29 cellular contexts compared by ENCODE assay signal in the genomic region with DNA sequence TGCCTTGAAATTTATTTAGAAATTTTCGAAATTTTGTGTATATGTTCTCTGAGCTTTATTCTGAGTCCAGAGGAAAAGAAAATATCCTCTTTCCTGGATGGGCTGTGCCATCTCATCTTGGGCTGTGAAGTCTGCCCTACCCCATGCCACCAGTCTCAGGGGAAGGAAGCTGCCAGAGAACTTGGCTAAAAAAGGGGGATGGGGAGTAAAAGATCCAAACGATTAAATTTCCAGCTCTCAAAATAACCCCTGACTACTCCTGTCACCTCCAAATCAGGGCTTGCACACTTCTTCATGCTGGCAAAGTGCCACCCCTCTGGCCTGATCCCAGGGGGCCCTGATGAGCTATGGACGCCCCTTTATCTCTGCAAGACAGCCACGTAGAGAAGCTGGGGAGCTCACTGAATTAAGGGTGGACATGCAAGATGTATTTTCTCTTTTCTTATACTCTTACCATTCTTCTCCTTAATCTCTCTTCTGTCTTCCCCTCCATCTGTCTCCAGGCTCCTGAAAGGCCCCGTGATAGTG. TPM values are rescaled to one million over a fixed set of nuclear protein-coding genes. Genes with fewer than 3 reads are reported as not detected.
A peak's percentile ranks its signal among the peaks of the same experiment; 100 is the strongest.
DNase-seq lines count a peak whose midpoint lies in the region; ATAC-seq, FAIRE-seq and TF ChIP-seq lines count a peak whose summit lies in the region.
"Had no signal": no experiment of that assay in that cellular context is flagged by ENCODE, and none has a peak within 500 bp of the region (broad histone marks: within the 10 kb centered on the region; RNA-seq: fewer than 3 reads in every experiment).

No MANE protein-coding gene starts in this region.

- in situ Hi-C loops in K562 (cut with MboI) (no loop called here), gastrocnemius medialis (cut with MboI; ENCODE audit: low sequenced_read_pairs in 4 of 4) (no loop called here)

- H3K4me3 ChIP-seq in K562: no peak overlapping the region
- no peak overlapping the region for H3K4me3 ChIP-seq in right atrium auricular region
- H3K4me3 ChIP-seq in gastrocnemius medialis: peak overlapping the region in 2 of 4 donors; percentile 87 to 94
- no peak overlapping the region for H3K4me3 ChIP-seq in WERI-Rb-1 (ENCODE audit: low read depth, low read length)
- H3K4me3 ChIP-seq: body of pancreas had no signal

- no TSS peak for BruUV-seq in K562 (replicated peaks; lab: Mats Ljungman, UMichigan)

- no peak overlapping the region for H2AFZ ChIP-seq in K562 (ENCODE audit: low read depth, low read length)

- POLR2A ChIA-PET in activated naive CD8-positive, alpha-beta T cell treated with anti-CD3 and anti-CD28 coated beads, Interleukin-2, amount 10 ng/mL, durations not matched to agents 7 days and 5 days (lab: Charles Lee): no interaction called here
- POLR2A ChIA-PET in K562 (lab: Yijun Ruan, JAX): interaction anchor here (0.9 to 2.6 kb wide), 6 partner anchors 8 to 231 kb away, joined by 3 to 13 read pairs (median 5); no protein-coding TSS in a partner anchor

- TF ChIP-seq EP300 in K562 (IDR thresholded peaks at IDR 0.05; ENCODE audit: low read length): no peak

- H4K20me1 ChIP-seq in K562 (replicated peaks; ENCODE audit: control insufficient read depth, insufficient read depth, low read length): no peaks in the 10 kb centered on the region

- CTCF ChIA-PET in K562 (lab: Yijun Ruan, JAX; ENCODE audit: low intra/inter-chr PET ratio): no interaction called here

- H3K9ac ChIP-seq in K562 (ENCODE audit: insufficient read depth in 1 of 2, low read depth in 2 of 2, low read length in 2 of 2): peak overlapping the region in 1 of 2 experiments; percentile 7; a peak in 1 of 4 replicates

- no peak for FAIRE-seq in K562 (lab: Jason Lieb, UNC)

- peaks cover 10% of the 10 kb centered on the region; the same call in 2 of the 3 replicates for H3K79me2 ChIP-seq in K562 (ENCODE audit: control insufficient read depth, insufficient read depth, low read length)

- H3K27ac ChIP-seq in K562 (ENCODE audit: extremely low read depth, low read depth, low read length): no peak overlapping the region
- H3K27ac ChIP-seq in right atrium auricular region: peak overlapping the region; percentile 91
- H3K27ac ChIP-seq in gastrocnemius medialis: peak overlapping the region; percentile 43 to 95 (median 92)
- H3K27ac ChIP-seq in WERI-Rb-1: no peak overlapping the region
- H3K27ac ChIP-seq: adrenal gland, body of pancreas, RWPE1, VCaP had no signal

- ATAC-seq in activated naive CD8-positive, alpha-beta T cell treated with anti-CD3 and anti-CD28 coated beads, Interleukin-2, amount 10 ng/mL, durations not matched to agents 7 days and 5 days (ENCODE audit: low read depth): no peak
- ATAC-seq in K562 (no peak), gastrocnemius medialis (peak; percentile 56 to 68), GM19452 (IDR thresholded peaks at IDR 0.05; ENCODE audit: unreplicated experiment) (no peak)
- ATAC-seq: activated T-cell treated with anti-CD3 and anti-CD28 coated beads, Interleukin-2, amount 50 U/mL, for 4 hours; body of pancreas; CD8-positive, alpha-beta T cell; left colon; SK-N-SH treated with all-trans-retinoic acid at 6 μM for 48 hours; stimulated activated effector memory CD8-positive, alpha-beta T cell treated with anti-CD3 and anti-CD28 coated beads, Interleukin-12 subunit alpha, Interleukin-12 subunit beta, amount 100 ng/mL, for 72 hours had no signal

- 3% methylated on average over 5 of the region's 5 CpGs for WGBS in K562 (ENCODE audit: insufficient coverage, low coverage, missing lambda C conversion rate)

- H3K4me1 Mint-ChIP-seq in activated naive CD8-positive, alpha-beta T cell treated with anti-CD3 and anti-CD28 coated beads, Interleukin-2, amount 10 ng/mL, durations not matched to agents 7 days and 5 days: peaks cover 5% of the 10 kb centered on the region
- H3K4me1 Mint-ChIP-seq in activated naive CD8-positive, alpha-beta T cell treated with anti-CD3 and anti-CD28 coated beads for 36 hours: peaks cover 13% of the 10 kb centered on the region

- H3K4me1 ChIP-seq in K562 (replicated peaks in 1 of 2; ENCODE audit: control insufficient read depth in 2 of 2, insufficient read depth in 2 of 2, low read length in 2 of 2) (peaks cover 8 to 25% of the 10 kb centered on the region in 2 experiments; a peak in 4 of 5 replicates), right atrium auricular region (peaks cover 0 to 15% of the 10 kb centered on the region in 2 donors), gastrocnemius medialis (peaks cover 15 to 18% of the 10 kb centered on the region in 2 donors)
- H3K4me1 ChIP-seq: adrenal gland had no signal

- H3K9me3 Mint-ChIP-seq in activated naive CD8-positive, alpha-beta T cell treated with anti-CD3 and anti-CD28 coated beads, Interleukin-2, amount 10 ng/mL, durations not matched to agents 7 days and 5 days: peaks cover 2% of the 10 kb centered on the region
- peaks cover 10% of the 10 kb centered on the region for H3K9me3 Mint-ChIP-seq in activated naive CD8-positive, alpha-beta T cell treated with anti-CD3 and anti-CD28 coated beads for 36 hours

- TF ChIP-seq POLR2A in K562 (conservative IDR thresholded peaks at IDR 0.05) (no peak), gastrocnemius medialis (IDR thresholded peaks at IDR 0.05) (no peak)

- DNase-seq in activated naive CD8-positive, alpha-beta T cell treated with anti-CD3 and anti-CD28 coated beads, Interleukin-2, amount 10 ng/mL, durations not matched to agents 7 days and 5 days: no peak
- no peak for DNase-seq in activated naive CD8-positive, alpha-beta T cell treated with anti-CD3 and anti-CD28 coated beads for 36 hours
- DNase-seq in K562 (ENCODE audit: extremely low read depth in 1 of 4, low spot score in 3 of 4): peak in 1 of 4 experiments; percentile 53
- no peak for DNase-seq in right atrium auricular region (ENCODE audit: low spot score)
- peak in 1 of 2 donors; percentile 26 for DNase-seq in gastrocnemius medialis
- DNase-seq in D341Med (ENCODE audit: low spot score): no peak
- no peak for DNase-seq in WERI-Rb-1
- DNase-seq: activated CD4-positive, alpha-beta T cell treated with anti-CD3 and anti-CD28 coated beads, Interleukin-2, amount 10 ng/mL, durations not matched to agents 24 days and 14 days; activated naive CD4-positive, alpha-beta T cell; activated T-cell treated with anti-CD3 and anti-CD28 coated beads, Interleukin-2, amount 50 U/mL, for 4 hours; adrenal gland; CD8-positive, alpha-beta T cell; effector CD4-positive, alpha-beta T cell; foreskin fibroblast; left colon; mesenchymal stem cell; NCI-H2029; NCI-H446; occipital lobe; retina; stimulated activated CD4-positive, alpha-beta T cell treated with anti-CD3 and anti-CD28 coated beads, Interleukin-12 subunit alpha, Interleukin-12 subunit beta, amount 100 ng/mL, for 4 hours; stimulated activated CD4-positive, alpha-beta T cell treated with anti-CD3 and anti-CD28 coated beads, Interleukin-4, amount 100 ng/mL, for 24 hours; upper lobe of left lung had no signal

- H3K9me1 ChIP-seq in K562 (ENCODE audit: control insufficient read depth, insufficient read depth, low read length): no peaks in the 10 kb centered on the region

- H3K27me3 ChIP-seq in K562 (ENCODE audit: control insufficient read depth in 2 of 2, insufficient read depth in 2 of 2, low read length in 2 of 2): no peaks in the 10 kb centered on the region
- no peaks in the 10 kb centered on the region for H3K27me3 ChIP-seq in right atrium auricular region
- H3K27me3 ChIP-seq in gastrocnemius medialis: no peaks in the 10 kb centered on the region
- no peaks in the 10 kb centered on the region for H3K27me3 ChIP-seq in WERI-Rb-1 (ENCODE audit: insufficient read depth, low read depth, severe bottlenecking)
- H3K27me3 ChIP-seq: adrenal gland, body of pancreas, upper lobe of left lung had no signal

- peaks cover 3% of the 10 kb centered on the region for H3K36me3 Mint-ChIP-seq in activated naive CD8-positive, alpha-beta T cell treated with anti-CD3 and anti-CD28 coated beads, Interleukin-2, amount 10 ng/mL, durations not matched to agents 7 days and 5 days
- H3K36me3 Mint-ChIP-seq in activated naive CD8-positive, alpha-beta T cell treated with anti-CD3 and anti-CD28 coated beads for 36 hours: peaks cover 5% of the 10 kb centered on the region
- H3K36me3 Mint-ChIP-seq: CD8-positive, alpha-beta T cell had no signal

- H3K36me3 ChIP-seq in K562 (ENCODE audit: control insufficient read depth, insufficient read depth, low read length) (no peaks in the 10 kb centered on the region), right atrium auricular region (no peaks in the 10 kb centered on the region), gastrocnemius medialis (no peaks in the 10 kb centered on the region), WERI-Rb-1 (no peaks in the 10 kb centered on the region)
- H3K36me3 ChIP-seq: adrenal gland, upper lobe of left lung had no signal

- H3K27me3 Mint-ChIP-seq in activated naive CD8-positive, alpha-beta T cell treated with anti-CD3 and anti-CD28 coated beads, Interleukin-2, amount 10 ng/mL, durations not matched to agents 7 days and 5 days: peaks cover 28% of the 10 kb centered on the region
- peaks cover 63% of the 10 kb centered on the region for H3K27me3 Mint-ChIP-seq in activated naive CD8-positive, alpha-beta T cell treated with anti-CD3 and anti-CD28 coated beads for 36 hours

- H3K4me3 Mint-ChIP-seq in activated naive CD8-positive, alpha-beta T cell treated with anti-CD3 and anti-CD28 coated beads, Interleukin-2, amount 10 ng/mL, durations not matched to agents 7 days and 5 days: no peak overlapping the region
- H3K4me3 Mint-ChIP-seq in activated naive CD8-positive, alpha-beta T cell treated with anti-CD3 and anti-CD28 coated beads for 36 hours: no peak overlapping the region

- H3K9me3 ChIP-seq in K562 (replicated peaks; ENCODE audit: control insufficient read depth, insufficient read depth, low read depth, low read length) (no peaks in the 10 kb centered on the region), right atrium auricular region (no peaks in the 10 kb centered on the region), gastrocnemius medialis (no peaks in the 10 kb centered on the region), WERI-Rb-1 (ENCODE audit: severe bottlenecking) (no peaks in the 10 kb centered on the region)
- H3K9me3 ChIP-seq: adrenal gland, body of pancreas, upper lobe of left lung had no signal

- no peak overlapping the region for H3K4me2 ChIP-seq in K562 (ENCODE audit: insufficient read depth, low read length)

- intact Hi-C loops in K562 (cut with micrococcal nuclease) (loop anchor here (5.0 to 10.0 kb wide), 3 partner anchors 75 to 223 kb away; a partner anchor contains a TSS), gastrocnemius medialis (cut with DNase I; ENCODE audit: low total_unique reads) (loop anchor here (5.0 to 10.0 kb wide), 3 partner anchors 73 to 457 kb away; a partner anchor contains a TSS)

- TF ChIP-seq CTCF in K562 (IDR thresholded peaks at IDR 0.05 in 2 of 3, conservative IDR thresholded peaks at IDR 0.05 in 1 of 3; ENCODE audit: insufficient read depth in 2 of 3, low read depth in 1 of 3, low read length in 3 of 3): no peak
- TF ChIP-seq CTCF in right atrium auricular region (IDR thresholded peaks at IDR 0.05): no peak
- no peak for TF ChIP-seq CTCF in gastrocnemius medialis (IDR thresholded peaks at IDR 0.05 in 4 of 5, conservative IDR thresholded peaks at IDR 0.05 in 1 of 5)
- no peak for TF ChIP-seq CTCF in WERI-Rb-1 (IDR thresholded peaks at IDR 0.05; ENCODE audit: low read depth, low read length)

- TF ChIP-seq RAD21 in K562 (CRISPR knock-in tag; conservative IDR thresholded peaks at IDR 0.05 in 1 of 2, IDR thresholded peaks at IDR 0.05 in 1 of 2): no peak

- H3K27ac Mint-ChIP-seq in activated naive CD8-positive, alpha-beta T cell treated with anti-CD3 and anti-CD28 coated beads, Interleukin-2, amount 10 ng/mL, durations not matched to agents 7 days and 5 days: peak overlapping the region; percentile 51
- H3K27ac Mint-ChIP-seq in activated naive CD8-positive, alpha-beta T cell treated with anti-CD3 and anti-CD28 coated beads for 36 hours: no peak overlapping the region
- H3K27ac Mint-ChIP-seq: CD8-positive, alpha-beta T cell; stimulated activated effector memory CD8-positive, alpha-beta T cell treated with anti-CD3 and anti-CD28 coated beads, Interleukin-12 subunit alpha, Interleukin-12 subunit beta, amount 100 ng/mL, for 72 hours had no signal

RNA-seq across cellular contexts. Expression of a gene that starts 1.2 kb away (rescaled TPM):
- 1 to 10 TPM in 1 of 2 experiments, under 1 TPM in 1; 0.83 to 1.2 TPM for total RNA-seq in activated naive CD8-positive, alpha-beta T cell treated with anti-CD3 and anti-CD28 coated beads, Interleukin-2, amount 10 ng/mL, durations not matched to agents 7 days and 5 days
- under 1 TPM; 0.80 to 0.89 TPM for total RNA-seq in activated naive CD8-positive, alpha-beta T cell treated with anti-CD3 and anti-CD28 coated beads for 36 hours
- 0.79 and 3.3 TPM in 2 replicates for total RNA-seq in K562 (2011; cell fraction: chromatin; rRNA removed; ENCODE audit: low replicate concordance)
- 1.3 and 2.1 TPM in 2 replicates for total RNA-seq in K562 (2011; cell fraction: nucleolus; rRNA removed)
- total RNA-seq in K562 (2011; cell fraction: nucleoplasm; rRNA removed): 2.1 and 2.6 TPM in 2 replicates
- total RNA-seq in K562 (2014; rRNA removed): 15.2 and 20.4 TPM in 2 replicates
- total RNA-seq in K562 (2014; rRNA removed; fragmentation: Illumina TruSeq; extraction: Trizol): 42.9 and 45.2 TPM in 2 replicates
- 23.4 and 24.6 TPM in 2 replicates for total RNA-seq in K562 (2015; rRNA removed; fragmentation: Illumina TruSeq; extraction: Trizol)
- total RNA-seq in K562 (2021): 27.1 and 32.2 TPM in 2 replicates
- 22.9 and 26.0 TPM in 2 replicates for polyA plus RNA-seq in K562 (2011; rRNA removed)
- polyA plus RNA-seq in K562 (2011; cell fraction: cytosol; rRNA removed): 4.1 and 11.1 TPM in 2 replicates
- 4.1 and 8.4 TPM in 2 replicates for polyA plus RNA-seq in K562 (2011; cell fraction: nucleus; rRNA removed)
- 22.3 and 23.5 TPM in 2 replicates for polyA plus RNA-seq in K562 (2012)
- 28.9 and 34.6 TPM in 2 replicates for polyA plus RNA-seq in K562 (2014; fragmentation: Illumina TruSeq; extraction: Trizol)
- polyA plus RNA-seq in K562 (2014; fragmentation: Nextera tagmentation; extraction: Ambion mirVana): 10 to 100 TPM; 63.5 to 71.0 TPM
- polyA plus RNA-seq in K562 (2014; rRNA removed): 23.1 and 25.4 TPM in 2 replicates
- 10.7 and 15.2 TPM in 2 replicates for polyA minus RNA-seq in K562 (2011; rRNA and poly(A)+ RNA removed)
- 7.8 and 8.4 TPM in 2 replicates for polyA minus RNA-seq in K562 (2011; cell fraction: cytosol; rRNA and poly(A)+ RNA removed)
- 0.94 and 2.2 TPM in 2 replicates for polyA minus RNA-seq in K562 (2011; cell fraction: nucleus; rRNA and poly(A)+ RNA removed)
- 100 to 1,000 TPM; 117 to 217 TPM for total RNA-seq in right atrium auricular region
- 10 to 100 TPM; 18.4 to 40.8 (median 24.0) TPM for total RNA-seq in gastrocnemius medialis

Comparison
In these comparisons a context has a peak if more than half of its experiments do, and no peak if none do; other contexts are left out.
1. ATAC-seq: peak in gastrocnemius medialis (2 of 2); none in activated naive CD8-positive, alpha-beta T cell treated with anti-CD3 and anti-CD28 coated beads, Interleukin-2, amount 10 ng/mL, durations not matched to agents 7 days and 5 days (single experiment), K562 (single experiment) and GM19452 (single experiment).
2. H3K27ac ChIP-seq: peak in right atrium auricular region (2 of 2) and gastrocnemius medialis (4 of 4); none in K562 (single experiment) and WERI-Rb-1 (single experiment).